In genomic region chr5:14035859-14036440, GRCh38 we compare ENCODE assay signal across 8 cellular contexts.
A peak's percentile ranks its signal among the peaks of the same experiment; 100 is the strongest.
DNase-seq lines count a peak whose midpoint lies in the region; ATAC-seq lines count a peak whose summit lies in the region.

No MANE protein-coding gene starts in this region.

- no peaks in the 10 kb centered on the region for H3K9me3 ChIP-seq in GM23248 (ENCODE audit: low read depth)
- no peaks in the 10 kb centered on the region for H3K9me3 ChIP-seq in muscle layer of colon (ENCODE audit: low read length)

- peak overlapping the region; percentile 65 for H3K9ac ChIP-seq in GM23248
- no peak overlapping the region for H3K9ac ChIP-seq in muscle layer of colon (ENCODE audit: low read length)

- no peak for ATAC-seq in GM21367 (IDR thresholded peaks at IDR 0.05; ENCODE audit: unreplicated experiment)

- H3K27me3 ChIP-seq in GM23248 (replicated peaks; ENCODE audit: insufficient read depth) = no peaks in the 10 kb centered on the region
- H3K27me3 ChIP-seq in muscle layer of colon (ENCODE audit: control insufficient read depth in 1 of 2, insufficient read depth in 2 of 2, low read length in 2 of 2) = no peaks in the 10 kb centered on the region

- peak overlapping the region; percentile 76 for H3K4me2 ChIP-seq in GM23248 (ENCODE audit: unreplicated experiment)

- in situ Hi-C loops in GM23248 (cut with MboI) = no loop called here

- DNase-seq in A172 (ENCODE audit: low spot score) (peak; percentile 100), GM23248 (peak; percentile 99), NOMO-1 treated with DMSO at 0.1 percent for 48 hours (lab: John Stamatoyannopoulos, UW; ENCODE audit: unreplicated experiment) (peak; percentile 83), epithelial cell of prostate (ENCODE audit: low read depth, low spot score) (peak; percentile 99), activated gamma-delta T cell treated with Interleukin-2 at 50 U/mL for 16 hours (no peak)
- no peak for DNase-seq in stimulated activated CD8-positive, alpha-beta memory T cell treated with anti-CD3 and anti-CD28 coated beads, Interleukin-4, amount 100 ng/mL, for 48 hours

- H3K79me2 ChIP-seq in GM23248 (ENCODE audit: insufficient read depth) = peaks cover 5% of the 10 kb centered on the region

- H3K4me3 ChIP-seq in GM23248 (peak overlapping the region; percentile 45), muscle layer of colon (ENCODE audit: low read depth in 1 of 2, low read length in 2 of 2) (peak overlapping the region in 1 of 2 donors; percentile 24)

- no peaks in the 10 kb centered on the region for H4K20me1 ChIP-seq in GM23248 (ENCODE audit: insufficient read depth)

- H3K4me1 ChIP-seq in GM23248 (ENCODE audit: insufficient read depth) = peaks cover 72% of the 10 kb centered on the region
- peaks cover 24% of the 10 kb centered on the region for H3K4me1 ChIP-seq in muscle layer of colon (ENCODE audit: insufficient read depth, low read length)

- H3K27ac ChIP-seq in GM23248 (peak overlapping the region; percentile 93), epithelial cell of prostate (peak overlapping the region; percentile 80), muscle layer of colon (ENCODE audit: low read depth, low read length) (peak overlapping the region; percentile 15)

- no peaks in the 10 kb centered on the region for H3K9me2 ChIP-seq in GM23248 (ENCODE audit: insufficient read depth)

- H2AFZ ChIP-seq in GM23248 = no peak overlapping the region

- 1 to 2% methylated on average over 9 of the region's 9 CpGs for WGBS in GM23248 (ENCODE audit: low coverage in 1 of 2, low lambda C conversion rate in 2 of 2, missing lambda C conversion rate in 2 of 2), 2 experiments

- peaks cover 68% of the 10 kb centered on the region for H3F3A ChIP-seq in GM23248 (ENCODE audit: insufficient read depth)

- no peaks in the 10 kb centered on the region for H3K36me3 ChIP-seq in GM23248 (ENCODE audit: low read depth)
- no peaks in the 10 kb centered on the region for H3K36me3 ChIP-seq in muscle layer of colon (ENCODE audit: insufficient read depth, low read length)

Comparison
In these comparisons a context has a peak if more than half of its experiments do, and no peak if none do; other contexts are left out.
1. DNase-seq: peak in A172 (single experiment), GM23248 (single experiment), NOMO-1 treated with DMSO at 0.1 percent for 48 hours (single experiment) and epithelial cell of prostate (single experiment); none in activated gamma-delta T cell treated with Interleukin-2 at 50 U/mL for 16 hours (single experiment) and stimulated activated CD8-positive, alpha-beta memory T cell treated with anti-CD3 and anti-CD28 coated beads, Interleukin-4, amount 100 ng/mL, for 48 hours (single experiment).
2. H3K27ac ChIP-seq: peak in every context shown above with its lines; median percentile 93 in GM23248; 80 in epithelial cell of prostate; 15 in muscle layer of colon.